Comparison of ENCODE assay signal across 33 cellular contexts in the genomic region with DNA sequence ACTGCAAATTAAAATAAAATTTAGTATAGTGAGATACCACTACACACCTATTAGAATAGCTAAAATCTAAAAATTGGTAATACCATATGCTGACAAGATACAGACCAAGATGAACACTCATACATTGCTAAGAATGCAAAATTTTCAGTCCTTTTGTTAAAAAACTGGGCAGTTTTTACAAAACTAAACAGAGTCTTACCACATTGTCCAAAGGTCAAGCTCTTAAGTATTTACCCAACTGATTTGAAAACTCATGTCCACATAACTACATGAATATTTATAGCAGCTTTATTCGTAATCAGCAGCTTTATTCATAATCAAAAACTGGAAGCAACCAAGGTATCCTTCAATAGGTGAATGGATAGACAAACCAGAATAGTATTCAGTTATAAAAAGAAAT.
"Had no signal": no experiment of that assay in that cellular context is flagged by ENCODE, and none has a peak within 500 bp of the region (broad histone marks: within the 10 kb centered on the region; RNA-seq: fewer than 3 reads in every experiment).

No MANE protein-coding gene starts in this region.

- H3K9me3 ChIP-seq: adrenal gland, body of pancreas, esophagus muscularis mucosa, gastrocnemius medialis had no signal

- H3K4me1 Mint-ChIP-seq: activated CD4-positive, alpha-beta T cell treated with anti-CD3 and anti-CD28 coated beads for 36 hours; activated CD4-positive, alpha-beta T cell treated with anti-CD3 and anti-CD28 coated beads, Interleukin-2, amount 10 ng/mL, durations not matched to agents 24 days and 14 days; activated CD8-positive, alpha-beta memory T cell treated with anti-CD3 and anti-CD28 coated beads, Interleukin-2, amount 10 ng/mL, durations not matched to agents 7 days and 5 days; activated naive CD4-positive, alpha-beta T cell treated with anti-CD3 and anti-CD28 coated beads, Interleukin-2, amount 50 U/mL, for 24 hours; activated naive CD8-positive, alpha-beta T cell treated with anti-CD3 and anti-CD28 coated beads for 36 hours; activated naive CD8-positive, alpha-beta T cell treated with anti-CD3 and anti-CD28 coated beads, Interleukin-2, amount 50 U/mL, for 24 hours had no signal

- H3K4me3 Mint-ChIP-seq: activated CD4-positive, alpha-beta memory T cell treated with anti-CD3 and anti-CD28 coated beads for 36 hours; activated CD4-positive, alpha-beta T cell treated with anti-CD3 and anti-CD28 coated beads for 36 hours; activated CD4-positive, alpha-beta T cell treated with anti-CD3 and anti-CD28 coated beads, Interleukin-2, amount 10 ng/mL, durations not matched to agents 24 days and 14 days; activated CD8-positive, alpha-beta memory T cell treated with anti-CD3 and anti-CD28 coated beads, Interleukin-2, amount 10 ng/mL, durations not matched to agents 7 days and 5 days; activated CD8-positive, alpha-beta T cell treated with anti-CD3 and anti-CD28 coated beads, Interleukin-2, amount 10 ng/mL, durations not matched to agents 7 days and 5 days; activated naive CD4-positive, alpha-beta T cell treated with anti-CD3 and anti-CD28 coated beads for 36 hours; activated naive CD4-positive, alpha-beta T cell treated with anti-CD3 and anti-CD28 coated beads, Interleukin-2, amount 50 U/mL, for 24 hours; activated naive CD8-positive, alpha-beta T cell treated with anti-CD3 and anti-CD28 coated beads for 36 hours; activated naive CD8-positive, alpha-beta T cell treated with anti-CD3 and anti-CD28 coated beads, Interleukin-2, amount 50 U/mL, for 24 hours; activated T-helper 1 cell treated with anti-CD3 and anti-CD28 coated beads, Interleukin-12 subunit alpha, Interleukin-12 subunit beta, Interleukin-2, Interleukin-4 antibody, amounts not matched to agents 30 ng/mL and 10 ng/mL and 1 ng/mL, durations not matched to agents 14 hours and 24 hours and 36 hours; effector memory CD8-positive, alpha-beta T cell had no signal

- H3K27ac Mint-ChIP-seq: activated CD4-positive, alpha-beta memory T cell treated with anti-CD3 and anti-CD28 coated beads for 36 hours; activated CD4-positive, alpha-beta T cell treated with anti-CD3 and anti-CD28 coated beads for 36 hours; activated CD4-positive, alpha-beta T cell treated with anti-CD3 and anti-CD28 coated beads, Interleukin-2, amount 10 ng/mL, durations not matched to agents 24 days and 14 days; activated CD8-positive, alpha-beta memory T cell treated with anti-CD3 and anti-CD28 coated beads, Interleukin-2, amount 10 ng/mL, durations not matched to agents 7 days and 5 days; activated CD8-positive, alpha-beta T cell treated with anti-CD3 and anti-CD28 coated beads, Interleukin-2, amount 10 ng/mL, durations not matched to agents 7 days and 5 days; activated naive CD4-positive, alpha-beta T cell treated with anti-CD3 and anti-CD28 coated beads for 36 hours; activated naive CD4-positive, alpha-beta T cell treated with anti-CD3 and anti-CD28 coated beads, Interleukin-2, amount 50 U/mL, for 24 hours; activated naive CD8-positive, alpha-beta T cell treated with anti-CD3 and anti-CD28 coated beads for 36 hours; activated naive CD8-positive, alpha-beta T cell treated with anti-CD3 and anti-CD28 coated beads, Interleukin-2, amount 50 U/mL, for 24 hours; activated T-helper 1 cell treated with anti-CD3 and anti-CD28 coated beads, Interleukin-12 subunit alpha, Interleukin-12 subunit beta, Interleukin-2, Interleukin-4 antibody, amounts not matched to agents 30 ng/mL and 10 ng/mL and 1 ng/mL, durations not matched to agents 14 hours and 24 hours and 36 hours; activated T-helper 2 cell treated with anti-CD3 and anti-CD28 coated beads, Interferon-gamma antibody, Interleukin-2, Interleukin-4, amounts not matched to agents 10 μg/mL and 5 μg/mL and 100 μg/mL, durations not matched to agents 14 hours and 24 hours and 36 hours; effector memory CD8-positive, alpha-beta T cell had no signal

- FAIRE-seq: colon had no signal

- H3K4me3 ChIP-seq: adrenal gland, body of pancreas, esophagus muscularis mucosa, gastrocnemius medialis had no signal

- H3K27me3 Mint-ChIP-seq: activated CD4-positive, alpha-beta memory T cell treated with anti-CD3 and anti-CD28 coated beads for 36 hours; activated CD4-positive, alpha-beta T cell treated with anti-CD3 and anti-CD28 coated beads for 36 hours; activated CD4-positive, alpha-beta T cell treated with anti-CD3 and anti-CD28 coated beads, Interleukin-2, amount 10 ng/mL, durations not matched to agents 24 days and 14 days; activated CD8-positive, alpha-beta memory T cell treated with anti-CD3 and anti-CD28 coated beads, Interleukin-2, amount 10 ng/mL, durations not matched to agents 7 days and 5 days; activated naive CD4-positive, alpha-beta T cell treated with anti-CD3 and anti-CD28 coated beads, Interleukin-2, amount 50 U/mL, for 24 hours; activated naive CD8-positive, alpha-beta T cell treated with anti-CD3 and anti-CD28 coated beads for 36 hours; activated naive CD8-positive, alpha-beta T cell treated with anti-CD3 and anti-CD28 coated beads, Interleukin-2, amount 50 U/mL, for 24 hours; effector memory CD8-positive, alpha-beta T cell had no signal

- DNase-seq: activated CD4-positive, alpha-beta memory T cell treated with anti-CD3 and anti-CD28 coated beads for 36 hours; activated CD4-positive, alpha-beta T cell treated with anti-CD3 and anti-CD28 coated beads for 36 hours; activated CD4-positive, alpha-beta T cell treated with anti-CD3 and anti-CD28 coated beads, Interleukin-2, amount 10 ng/mL, durations not matched to agents 24 days and 14 days; activated CD4-positive, CD25-positive, alpha-beta regulatory T cell; activated CD4-positive, CD25-positive, alpha-beta regulatory T cell treated with anti-CD3 and anti-CD28 coated beads, Interleukin-2, amount 50 U/mL, for 72 hours; activated CD8-positive, alpha-beta memory T cell treated with anti-CD3 and anti-CD28 coated beads, Interleukin-2, amount 10 ng/mL, durations not matched to agents 7 days and 5 days; activated CD8-positive, alpha-beta memory T cell treated with anti-CD3 and anti-CD28 coated beads, Interleukin-2, amount 50 U/mL, for 4 hours; activated CD8-positive, alpha-beta T cell treated with anti-CD3 and anti-CD28 coated beads, Interleukin-2, amount 10 ng/mL, durations not matched to agents 7 days and 5 days; activated effector memory CD4-positive, alpha-beta T cell treated with anti-CD3 and anti-CD28 coated beads, Interleukin-2, amount 50 U/mL, for 16 hours; activated naive CD4-positive, alpha-beta T cell treated with anti-CD3 and anti-CD28 coated beads for 36 hours; activated naive CD8-positive, alpha-beta T cell treated with anti-CD3 and anti-CD28 coated beads for 36 hours; activated naive CD8-positive, alpha-beta T cell treated with anti-CD3 and anti-CD28 coated beads, Interleukin-2, amount 50 U/mL, for 24 hours; activated T-cell treated with anti-CD3 and anti-CD28 coated beads, Interleukin-2, amount 50 U/mL, for 1 hour; activated T-cell treated with anti-CD3 and anti-CD28 coated beads, Interleukin-2, amount 50 U/mL, for 48 hours; adrenal gland; amygdala; aorta; body of pancreas; caudate nucleus; cortex of kidney; dermis blood vessel endothelial cell; effector CD4-positive, alpha-beta T cell; effector memory CD8-positive, alpha-beta T cell; erythroblast; gastrocnemius medialis; glutamatergic neuron; T-helper 2 cell had no signal

- H3K27me3 ChIP-seq: adrenal gland, body of pancreas, esophagus muscularis mucosa, foreskin keratinocyte, gastrocnemius medialis had no signal

- H3K27ac ChIP-seq: adrenal gland, body of pancreas, esophagus muscularis mucosa, foreskin keratinocyte, gastrocnemius medialis had no signal

- ATAC-seq: activated CD4-positive, alpha-beta T cell treated with anti-CD3 and anti-CD28 coated beads for 36 hours; activated CD8-positive, alpha-beta memory T cell treated with anti-CD3 and anti-CD28 coated beads, Interleukin-2, amount 10 ng/mL, durations not matched to agents 7 days and 5 days; activated CD8-positive, alpha-beta T cell treated with anti-CD3 and anti-CD28 coated beads, Interleukin-2, amount 10 ng/mL, durations not matched to agents 7 days and 5 days; activated naive CD8-positive, alpha-beta T cell treated with anti-CD3 and anti-CD28 coated beads, Interleukin-2, amount 50 U/mL, for 24 hours; body of pancreas; effector memory CD8-positive, alpha-beta T cell; foreskin keratinocyte; gastrocnemius medialis had no signal

- H3K4me1 ChIP-seq: adrenal gland, esophagus muscularis mucosa, foreskin keratinocyte, gastrocnemius medialis had no signal

- H3K9me3 Mint-ChIP-seq: activated CD4-positive, alpha-beta memory T cell treated with anti-CD3 and anti-CD28 coated beads for 36 hours; activated CD4-positive, alpha-beta T cell treated with anti-CD3 and anti-CD28 coated beads, Interleukin-2, amount 10 ng/mL, durations not matched to agents 24 days and 14 days; activated naive CD4-positive, alpha-beta T cell treated with anti-CD3 and anti-CD28 coated beads for 36 hours; activated naive CD4-positive, alpha-beta T cell treated with anti-CD3 and anti-CD28 coated beads, Interleukin-2, amount 50 U/mL, for 24 hours; activated naive CD8-positive, alpha-beta T cell treated with anti-CD3 and anti-CD28 coated beads for 36 hours; activated naive CD8-positive, alpha-beta T cell treated with anti-CD3 and anti-CD28 coated beads, Interleukin-2, amount 50 U/mL, for 24 hours; activated T-helper 1 cell treated with anti-CD3 and anti-CD28 coated beads, Interleukin-12 subunit alpha, Interleukin-12 subunit beta, Interleukin-2, Interleukin-4 antibody, amounts not matched to agents 30 ng/mL and 10 ng/mL and 1 ng/mL, durations not matched to agents 14 hours and 24 hours and 36 hours; activated T-helper 2 cell treated with anti-CD3 and anti-CD28 coated beads, Interferon-gamma antibody, Interleukin-2, Interleukin-4, amounts not matched to agents 10 μg/mL and 5 μg/mL and 100 μg/mL, durations not matched to agents 14 hours and 24 hours and 36 hours; effector memory CD8-positive, alpha-beta T cell had no signal
